Comparison of ENCODE assay signal across 8 cellular contexts in genomic region chr1:183590225-183591191, GRCh38.
DNase-seq lines count a peak whose midpoint lies in the region; ATAC-seq lines count a peak whose summit lies in the region.

Gene NCF2 (minus strand): TSS chr1:183590459. CDS start chr1:183590329, 130 bp downstream.

- no peaks in the 10 kb centered on the region for H3K27me3 ChIP-seq in mucosa of rectum (ENCODE audit: control insufficient read depth in 2 of 2, insufficient read depth in 2 of 2, low read length in 2 of 2)

- H3K4me3 ChIP-seq in mucosa of rectum (ENCODE audit: low read length in 2 of 2), result peak within 1 kb of the TSS in 1 of 2 donors; percentile 58

- H3K9me3 ChIP-seq in mucosa of rectum (ENCODE audit: control insufficient read depth in 2 of 2, low read length in 2 of 2), result no peaks in the 10 kb centered on the region

- no peak within 1 kb of the TSS for H3K9ac ChIP-seq in mucosa of rectum (ENCODE audit: low read depth in 1 of 2, low read length in 2 of 2)

- peak within 1 kb of the TSS; percentile 15 to 68 for H3K27ac ChIP-seq in mucosa of rectum (ENCODE audit: low read depth in 2 of 2, low read length in 2 of 2)

- H3K4me1 ChIP-seq in mucosa of rectum (ENCODE audit: control insufficient read depth in 2 of 2, insufficient read depth in 2 of 2, low read length in 2 of 2), result peaks cover 8 to 15% of the 10 kb centered on the region in 2 donors

- H3K36me3 ChIP-seq in mucosa of rectum (ENCODE audit: control insufficient read depth in 2 of 2, insufficient read depth in 2 of 2, low read length in 2 of 2), result no peaks in the 10 kb centered on the region

- DNase-seq in LoVo (ENCODE audit: low spot score), result peak; percentile 37
- peak; percentile 28 for DNase-seq in amniotic epithelial cell (ENCODE audit: low read depth)
- no peak for DNase-seq in activated gamma-delta T cell treated with Interleukin-2 at 50 U/mL for 16 hours
- no peak for DNase-seq in glomerular visceral epithelial cell (ENCODE audit: extremely low spot score)
- no peak for DNase-seq in COLO829 (ENCODE audit: low spot score)

- ATAC-seq in GM18508 (IDR thresholded peaks at IDR 0.05; ENCODE audit: insufficient read depth, unreplicated experiment) (peak; percentile 64), GM21825 (IDR thresholded peaks at IDR 0.05; ENCODE audit: unreplicated experiment) (peak; percentile 79)

Comparison
In these comparisons a context has a peak if more than half of its experiments do, and no peak if none do; other contexts are left out.
1. DNase-seq: peak in LoVo (single experiment) and amniotic epithelial cell (single experiment); none in activated gamma-delta T cell treated with Interleukin-2 at 50 U/mL for 16 hours (single experiment), glomerular visceral epithelial cell (single experiment) and COLO829 (single experiment).